ENCODE assay signal across 1 cellular context in genomic region chr12:48156648-48157015, GRCh38.
TF ChIP-seq lines count a peak whose summit lies in the region.

No MANE protein-coding gene starts in this region.

TF ChIP-seq in SK-N-SH, 30 proteins besides CTCF, POLR2A, EP300 and RAD21 (continued from another document):
- TF ChIP-seq USF2 (IDR thresholded peaks at IDR 0.05; ENCODE audit: borderline replicate concordance, low read depth, low read length) (no peak), FOXJ3 (CRISPR knock-in tag; IDR thresholded peaks at IDR 0.05) (no peak)
